In the genomic region with DNA sequence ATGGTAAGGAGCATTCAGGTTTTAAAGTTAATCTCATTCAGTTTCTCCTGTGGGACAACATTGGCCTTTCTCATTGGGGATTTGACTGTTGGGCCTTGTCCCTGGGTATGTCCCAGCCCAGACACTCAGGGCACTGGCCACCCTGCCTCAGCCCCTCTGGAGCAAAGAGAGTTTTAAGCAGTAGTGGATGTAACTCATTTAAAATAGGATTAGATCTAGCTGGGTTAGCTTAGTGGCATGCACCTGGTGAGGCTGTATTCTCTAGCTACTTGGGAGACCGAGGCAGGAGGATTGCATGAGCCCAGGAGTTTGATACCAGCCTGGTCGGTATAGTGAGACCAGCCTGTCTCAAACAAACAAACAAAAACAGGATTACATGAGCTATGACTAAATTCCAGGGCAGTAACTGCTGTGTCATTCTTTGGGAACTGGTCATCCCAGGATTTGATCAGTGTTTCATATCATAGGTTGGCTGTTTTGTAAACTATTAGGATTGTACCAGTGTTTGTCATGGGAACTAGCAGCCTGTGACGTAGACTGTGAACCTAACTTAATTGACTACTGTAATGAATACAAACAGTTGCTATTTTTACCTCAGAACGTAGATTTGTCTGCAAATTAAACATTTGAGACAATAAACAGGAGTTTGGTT, we compare ENCODE assay signal across 9 cellular contexts. TPM values are rescaled to one million over a fixed set of nuclear protein-coding genes. Genes with fewer than 3 reads are reported as not detected.
DNase-seq lines count a peak whose midpoint lies in the region; ATAC-seq and TF ChIP-seq lines count a peak whose summit lies in the region.
"Had no signal": no experiment of that assay in that cellular context is flagged by ENCODE, and none has a peak within 500 bp of the region (broad histone marks: within the 10 kb centered on the region; RNA-seq: fewer than 3 reads in every experiment).

No MANE protein-coding gene starts in this region.

- H3K27ac Mint-ChIP-seq in activated naive CD8-positive, alpha-beta T cell = peak overlapping the region; percentile 87
- H3K27ac Mint-ChIP-seq in activated naive CD8-positive, alpha-beta T cell treated with anti-CD3 and anti-CD28 coated beads, Interleukin-2, amount 50 U/mL, for 24 hours = no peak overlapping the region

- no peak for TF ChIP-seq CTCF in fibroblast of the aortic adventitia (IDR thresholded peaks at IDR 0.05; ENCODE audit: insufficient read depth, low read length)
- no peak for TF ChIP-seq CTCF in transverse colon (IDR thresholded peaks at IDR 0.05)
- no peak for TF ChIP-seq CTCF in heart left ventricle (IDR thresholded peaks at IDR 0.05)

- intact Hi-C loops in transverse colon (cut with DNase I; ENCODE audit: low total_unique reads) (no loop called here), heart left ventricle (cut with DNase I) (loop anchor here in 1 of 10 donors (1.0 kb wide), 1 partner anchor 38 kb away; no protein-coding TSS in a partner anchor)

- no peak for TF ChIP-seq POLR2A in transverse colon (IDR thresholded peaks at IDR 0.05)
- TF ChIP-seq POLR2A in heart left ventricle (IDR thresholded peaks at IDR 0.05) = no peak

- no peak for ATAC-seq in activated naive CD8-positive, alpha-beta T cell treated with anti-CD3 and anti-CD28 coated beads, Interleukin-2, amount 50 U/mL, for 24 hours
- ATAC-seq in HG03025 (IDR thresholded peaks at IDR 0.05; ENCODE audit: low FRiP score, unreplicated experiment) = no peak
- no peak for ATAC-seq in heart left ventricle

- WGBS in transverse colon (ENCODE audit: low coverage in 1 of 2), 2 donors = 59 to 72% methylated on average over 3 to 4 of the region's 4 CpGs
- 89 to 94% (median 90%) methylated on average over 4 of the region's 4 CpGs for WGBS in heart left ventricle, 4 donors

- H3K27ac ChIP-seq in transverse colon (peak overlapping the region in 3 of 4 donors; percentile 73 to 80 (median 74)), heart left ventricle (peak overlapping the region in 1 of 12 donors; percentile 17)

- in situ Hi-C loops in transverse colon (cut with MboI; ENCODE audit: low pct_ligation_motif_present in 1 of 4, low pct_unique_long_range_greater_than_20kb in 1 of 4, low sequenced_read_pairs in 3 of 4) = no loop called here

- no peaks in the 10 kb centered on the region for H3K9me3 Mint-ChIP-seq in activated naive CD8-positive, alpha-beta T cell (ENCODE audit: low read depth)
- H3K9me3 Mint-ChIP-seq in activated naive CD8-positive, alpha-beta T cell treated with anti-CD3 and anti-CD28 coated beads, Interleukin-2, amount 50 U/mL, for 24 hours = no peaks in the 10 kb centered on the region

- H3K27me3 Mint-ChIP-seq in activated naive CD8-positive, alpha-beta T cell = no peaks in the 10 kb centered on the region
- no peaks in the 10 kb centered on the region for H3K27me3 Mint-ChIP-seq in activated naive CD8-positive, alpha-beta T cell treated with anti-CD3 and anti-CD28 coated beads, Interleukin-2, amount 50 U/mL, for 24 hours

- H3K36me3 ChIP-seq in transverse colon (no peaks in the 10 kb centered on the region), heart left ventricle (peaks cover 0 to 11% (median 0%) of the 10 kb centered on the region in 9 donors)

- H3K9me3 ChIP-seq in transverse colon (no peaks in the 10 kb centered on the region), heart left ventricle (no peaks in the 10 kb centered on the region)

- H3K27me3 ChIP-seq in transverse colon = no peaks in the 10 kb centered on the region
- no peaks in the 10 kb centered on the region for H3K27me3 ChIP-seq in heart left ventricle

- H3K4me1 Mint-ChIP-seq in activated naive CD8-positive, alpha-beta T cell (ENCODE audit: low read depth) = peaks cover 94% of the 10 kb centered on the region
- H3K4me1 Mint-ChIP-seq in activated naive CD8-positive, alpha-beta T cell treated with anti-CD3 and anti-CD28 coated beads, Interleukin-2, amount 50 U/mL, for 24 hours = peaks cover 95% of the 10 kb centered on the region

- no peak overlapping the region for H3K4me3 Mint-ChIP-seq in activated naive CD8-positive, alpha-beta T cell
- no peak overlapping the region for H3K4me3 Mint-ChIP-seq in activated naive CD8-positive, alpha-beta T cell treated with anti-CD3 and anti-CD28 coated beads, Interleukin-2, amount 50 U/mL, for 24 hours

- no peak for DNase-seq in activated naive CD8-positive, alpha-beta T cell treated with anti-CD3 and anti-CD28 coated beads, Interleukin-2, amount 50 U/mL, for 24 hours
- DNase-seq in T1000 (lab: John Stamatoyannopoulos, UW) (peak; percentile 22), fibroblast of the aortic adventitia (ENCODE audit: low read depth) (peak; percentile 65), transverse colon (no peak), NCI-H2196 (lab: John Stamatoyannopoulos, UW; ENCODE audit: unreplicated experiment) (no peak), heart left ventricle (no peak)
- DNase-seq: NCI-H526 had no signal

- H3K4me1 ChIP-seq in transverse colon = peaks cover 23 to 74% (median 50%) of the 10 kb centered on the region in 4 donors
- H3K4me1 ChIP-seq in heart left ventricle = peaks cover 0 to 100% (median 47%) of the 10 kb centered on the region in 12 donors

- peak; percentile 24 for TF ChIP-seq EP300 in transverse colon (IDR thresholded peaks at IDR 0.05; ENCODE audit: low read depth)

- peaks cover 2% of the 10 kb centered on the region for H3K36me3 Mint-ChIP-seq in activated naive CD8-positive, alpha-beta T cell
- peaks cover 11% of the 10 kb centered on the region for H3K36me3 Mint-ChIP-seq in activated naive CD8-positive, alpha-beta T cell treated with anti-CD3 and anti-CD28 coated beads, Interleukin-2, amount 50 U/mL, for 24 hours (ENCODE audit: low read depth)

- H3K4me3 ChIP-seq in fibroblast of the aortic adventitia (ENCODE audit: low read depth, low read length) (no peak overlapping the region), transverse colon (no peak overlapping the region), heart left ventricle (no peak overlapping the region)

RNA-seq across cellular contexts. Expression of a gene that starts 12.5 kb away (rescaled TPM):
- total RNA-seq in fibroblast of the aortic adventitia (ENCODE audit: low replicate concordance) (11.2 and 16.2 TPM in 2 replicates), transverse colon (10 to 100 TPM; 22.8 to 35.8 (median 25.4) TPM), heart left ventricle (10 to 100 TPM; 15.2 to 30.5 (median 20.6) TPM)
- 1 to 10 TPM; 5.1 to 8.7 TPM for polyA plus RNA-seq in heart left ventricle

Comparison
In these comparisons a context has a peak if more than half of its experiments do, and no peak if none do; other contexts are left out.
1. DNase-seq: peak in T1000 (single experiment) and fibroblast of the aortic adventitia (single experiment); none in activated naive CD8-positive, alpha-beta T cell treated with anti-CD3 and anti-CD28 coated beads, Interleukin-2, amount 50 U/mL, for 24 hours (single experiment), transverse colon (single experiment), NCI-H2196 (single experiment) and heart left ventricle (0 of 5).